Comparison of ENCODE assay signal across 15 cellular contexts in the genomic region with DNA sequence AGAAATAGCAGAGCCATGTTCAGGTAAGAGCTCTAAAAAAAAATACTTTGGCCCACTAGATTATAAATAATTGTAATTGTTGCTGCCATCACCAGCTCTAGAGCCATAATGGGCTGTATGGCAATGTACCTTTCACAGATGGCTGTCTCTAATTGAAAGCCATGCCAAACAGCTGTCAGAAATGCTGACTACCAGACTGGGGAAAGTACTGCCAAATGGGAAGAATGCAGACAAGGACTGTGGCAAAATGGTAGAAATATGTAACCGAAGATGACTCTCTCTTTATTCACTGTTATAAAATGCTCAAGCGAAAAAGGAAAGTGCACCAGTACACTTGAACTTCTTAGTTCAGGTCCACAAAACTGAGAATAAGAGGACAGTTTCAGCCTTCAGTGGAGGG.
"Had no signal": no experiment of that assay in that cellular context is flagged by ENCODE, and none has a peak within 500 bp of the region (broad histone marks: within the 10 kb centered on the region; RNA-seq: fewer than 3 reads in every experiment).

No MANE protein-coding gene starts in this region.

- H3K36me3 ChIP-seq: ascending aorta, heart right ventricle, right atrium auricular region, transverse colon had no signal

- H3K4me1 ChIP-seq: ascending aorta, heart right ventricle, right atrium auricular region, transverse colon had no signal

- DNase-seq: activated CD4-positive, alpha-beta T cell treated with anti-CD3 and anti-CD28 coated beads for 36 hours; activated CD8-positive, alpha-beta memory T cell treated with anti-CD3 and anti-CD28 coated beads, Interleukin-2, amount 50 U/mL, for 4 hours; activated CD8-positive, alpha-beta T cell treated with anti-CD3 and anti-CD28 coated beads for 36 hours; activated T-cell treated with anti-CD3 and anti-CD28 coated beads, Interleukin-2, amount 50 U/mL, for 72 hours; heart right ventricle; mucosa of descending colon; nucleus accumbens; stimulated activated CD4-positive, alpha-beta T cell treated with anti-CD3 and anti-CD28 coated beads, Interleukin-1b, Interleukin-23, amount 100 ng/mL, for 48 hours; stimulated activated naive B cell treated with anti-CD40 and anti-IgM and Interleukin-4, amounts not matched to agents 10 μg/mL and 1 μg/mL and 100 μg/mL, for 72 hours; transverse colon had no signal

- H3K4me3 ChIP-seq: ascending aorta, heart right ventricle, mucosa of descending colon, right atrium auricular region, smooth muscle cell, transverse colon had no signal

- H3K27ac ChIP-seq: ascending aorta, heart right ventricle, right atrium auricular region, transverse colon, VCaP had no signal

- ATAC-seq: activated CD4-positive, alpha-beta T cell treated with anti-CD3 and anti-CD28 coated beads for 36 hours; activated CD8-positive, alpha-beta T cell treated with anti-CD3 and anti-CD28 coated beads for 36 hours; activated T-cell treated with anti-CD3 and anti-CD28 coated beads, Interleukin-2, amount 50 U/mL, for 72 hours; heart right ventricle; mucosa of descending colon; natural killer cell treated with Interleukin-12 subunit alpha and Interleukin-12 subunit beta and Interleukin-15 and Interleukin-18, amount 100 ng/mL, for 72 hours; stimulated activated naive B cell treated with anti-CD40 and anti-IgM and Interleukin-4, amounts not matched to agents 10 μg/mL and 1 μg/mL and 100 μg/mL, for 72 hours had no signal

- H3K27me3 ChIP-seq: ascending aorta, heart right ventricle, right atrium auricular region, transverse colon had no signal

- H3K4me2 ChIP-seq: smooth muscle cell had no signal
